Comparison of ENCODE assay signal across 1 cellular context in genomic region chr7:66654275-66655112, GRCh38.
TF ChIP-seq lines count a peak whose summit lies in the region.

No MANE protein-coding gene starts in this region.

TF ChIP-seq in HepG2, 621 proteins besides CTCF, POLR2A, EP300 and RAD21 (continued from another document and continues in another):
- TF ChIP-seq, protein P1, sequence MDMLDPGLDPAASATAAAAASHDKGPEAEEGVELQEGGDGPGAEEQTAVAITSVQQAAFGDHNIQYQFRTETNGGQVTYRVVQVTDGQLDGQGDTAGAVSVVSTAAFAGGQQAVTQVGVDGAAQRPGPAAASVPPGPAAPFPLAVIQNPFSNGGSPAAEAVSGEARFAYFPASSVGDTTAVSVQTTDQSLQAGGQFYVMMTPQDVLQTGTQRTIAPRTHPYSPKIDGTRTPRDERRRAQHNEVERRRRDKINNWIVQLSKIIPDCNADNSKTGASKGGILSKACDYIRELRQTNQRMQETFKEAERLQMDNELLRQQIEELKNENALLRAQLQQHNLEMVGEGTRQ (IDR thresholded peaks at IDR 0.05; ENCODE audit: low read depth, low read length), result no peak; the same call in 1 of the 2 replicates
- TF ChIP-seq, protein P1 (CRISPR knock-in tag; IDR thresholded peaks at IDR 0.05; ENCODE audit: borderline replicate concordance), result peak; percentile 81
- TF ChIP-seq, protein P2, sequence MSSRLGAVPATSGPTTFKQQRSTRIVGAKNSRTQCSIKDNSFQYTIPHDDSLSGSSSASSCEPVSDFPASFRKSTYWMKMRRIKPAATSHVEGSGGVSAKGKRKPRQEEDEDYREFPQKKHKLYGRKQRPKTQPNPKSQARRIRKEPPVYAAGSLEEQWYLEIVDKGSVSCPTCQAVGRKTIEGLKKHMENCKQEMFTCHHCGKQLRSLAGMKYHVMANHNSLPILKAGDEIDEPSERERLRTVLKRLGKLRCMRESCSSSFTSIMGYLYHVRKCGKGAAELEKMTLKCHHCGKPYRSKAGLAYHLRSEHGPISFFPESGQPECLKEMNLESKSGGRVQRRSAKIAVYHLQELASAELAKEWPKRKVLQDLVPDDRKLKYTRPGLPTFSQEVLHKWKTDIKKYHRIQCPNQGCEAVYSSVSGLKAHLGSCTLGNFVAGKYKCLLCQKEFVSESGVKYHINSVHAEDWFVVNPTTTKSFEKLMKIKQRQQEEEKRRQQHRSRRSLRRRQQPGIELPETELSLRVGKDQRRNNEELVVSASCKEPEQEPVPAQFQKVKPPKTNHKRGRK (CRISPR knock-in tag; IDR thresholded peaks at IDR 0.05), result no peak
- TF ChIP-seq SMARCC2 (IDR thresholded peaks at IDR 0.05) (no peak), JUN (CRISPR knock-in tag; IDR thresholded peaks at IDR 0.05) (peak; percentile 49; the same call in 1 of the 2 replicates), MXD3 (CRISPR knock-in tag; IDR thresholded peaks at IDR 0.05) (peak; percentile 82), ZNF24 (IDR thresholded peaks at IDR 0.05) (no peak), THYN1 (CRISPR knock-in tag; IDR thresholded peaks at IDR 0.05; ENCODE audit: borderline replicate concordance, low read depth) (no peak), CAMTA2 (CRISPR knock-in tag; IDR thresholded peaks at IDR 0.05; ENCODE audit: borderline replicate concordance) (0 out of 2 replicates have a peak, but pooled peaks have one; percentile 10), BRF2 (CRISPR knock-in tag; IDR thresholded peaks at IDR 0.05) (peak; percentile 61), MTA1 (CRISPR knock-in tag; IDR thresholded peaks at IDR 0.05; ENCODE audit: borderline replicate concordance) (peak; percentile 82; the same call in 1 of the 2 replicates), TARDBP (CRISPR knock-in tag; IDR thresholded peaks at IDR 0.05) (peak; percentile 89), KDM1A (CRISPR knock-in tag; IDR thresholded peaks at IDR 0.05) (no peak), ZBED4 (CRISPR knock-in tag; IDR thresholded peaks at IDR 0.05; ENCODE audit: borderline replicate concordance) (peak; percentile 20; the same call in 1 of the 2 replicates), TOE1 (CRISPR knock-in tag; IDR thresholded peaks at IDR 0.05) (peak; percentile 87), MYC (CRISPR knock-in tag; IDR thresholded peaks at IDR 0.05; ENCODE audit: borderline replicate concordance) (peak; percentile 93), ZNF30 (CRISPR knock-in tag; IDR thresholded peaks at IDR 0.05) (0 out of 2 replicates have a peak, but pooled peaks have one; percentile 41), ZNF672 (CRISPR knock-in tag; IDR thresholded peaks at IDR 0.05) (no peak), ZBTB46 (CRISPR knock-in tag; IDR thresholded peaks at IDR 0.05; ENCODE audit: borderline replicate concordance) (no peak), ZUFSP (CRISPR knock-in tag; IDR thresholded peaks at IDR 0.05; ENCODE audit: borderline replicate concordance) (no peak), STAG1 (CRISPR knock-in tag; IDR thresholded peaks at IDR 0.05) (no peak; the same call in none of the 2 replicates), ZNF574 (CRISPR knock-in tag; IDR thresholded peaks at IDR 0.05) (peak; percentile 93), ZNF510 (CRISPR knock-in tag; IDR thresholded peaks at IDR 0.05; ENCODE audit: low read depth) (no peak), ZNF367 (CRISPR knock-in tag; IDR thresholded peaks at IDR 0.05; ENCODE audit: borderline replicate concordance) (no peak), ZNF670 (CRISPR knock-in tag; IDR thresholded peaks at IDR 0.05; ENCODE audit: borderline replicate concordance) (peak; percentile 97), XRCC5 (optimal IDR thresholded peaks at IDR 0.05; ENCODE audit: low read length) (no peak), ZNF468 (CRISPR knock-in tag; IDR thresholded peaks at IDR 0.05) (no peak), MBNL3 (CRISPR knock-in tag; conservative IDR thresholded peaks at IDR 0.05) (no peak), ZNF788 (CRISPR knock-in tag; IDR thresholded peaks at IDR 0.05; ENCODE audit: borderline replicate concordance) (peak; percentile 92), ZNF605 (CRISPR knock-in tag; IDR thresholded peaks at IDR 0.05) (peak; percentile 88), ZNF543 (CRISPR knock-in tag; IDR thresholded peaks at IDR 0.05) (peak; percentile 68; the same call in 1 of the 2 replicates), ZBTB1 (CRISPR knock-in tag; IDR thresholded peaks at IDR 0.05; ENCODE audit: borderline replicate concordance) (no peak; the same call in 1 of the 2 replicates), THAP7 (CRISPR knock-in tag; IDR thresholded peaks at IDR 0.05) (no peak), ZNF7 (CRISPR knock-in tag; IDR thresholded peaks at IDR 0.05) (no peak), ZBTB3 (CRISPR knock-in tag; IDR thresholded peaks at IDR 0.05; ENCODE audit: borderline replicate concordance, low read depth) (0 out of 2 replicates have a peak, but pooled peaks have one; percentile 59), MZF1 (CRISPR knock-in tag; IDR thresholded peaks at IDR 0.05; ENCODE audit: borderline replicate concordance) (peak; percentile 90; the same call in 1 of the 2 replicates), PAWR (CRISPR knock-in tag; IDR thresholded peaks at IDR 0.05; ENCODE audit: borderline replicate concordance) (no peak), KAT2B (IDR thresholded peaks at IDR 0.05; ENCODE audit: borderline replicate concordance, low read depth, low read length) (no peak)
- TF ChIP-seq, protein P3, sequence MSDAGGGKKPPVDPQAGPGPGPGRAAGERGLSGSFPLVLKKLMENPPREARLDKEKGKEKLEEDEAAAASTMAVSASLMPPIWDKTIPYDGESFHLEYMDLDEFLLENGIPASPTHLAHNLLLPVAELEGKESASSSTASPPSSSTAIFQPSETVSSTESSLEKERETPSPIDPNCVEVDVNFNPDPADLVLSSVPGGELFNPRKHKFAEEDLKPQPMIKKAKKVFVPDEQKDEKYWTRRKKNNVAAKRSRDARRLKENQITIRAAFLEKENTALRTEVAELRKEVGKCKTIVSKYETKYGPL (CRISPR knock-in tag; IDR thresholded peaks at IDR 0.05), result no peak
- TF ChIP-seq, protein P4, sequence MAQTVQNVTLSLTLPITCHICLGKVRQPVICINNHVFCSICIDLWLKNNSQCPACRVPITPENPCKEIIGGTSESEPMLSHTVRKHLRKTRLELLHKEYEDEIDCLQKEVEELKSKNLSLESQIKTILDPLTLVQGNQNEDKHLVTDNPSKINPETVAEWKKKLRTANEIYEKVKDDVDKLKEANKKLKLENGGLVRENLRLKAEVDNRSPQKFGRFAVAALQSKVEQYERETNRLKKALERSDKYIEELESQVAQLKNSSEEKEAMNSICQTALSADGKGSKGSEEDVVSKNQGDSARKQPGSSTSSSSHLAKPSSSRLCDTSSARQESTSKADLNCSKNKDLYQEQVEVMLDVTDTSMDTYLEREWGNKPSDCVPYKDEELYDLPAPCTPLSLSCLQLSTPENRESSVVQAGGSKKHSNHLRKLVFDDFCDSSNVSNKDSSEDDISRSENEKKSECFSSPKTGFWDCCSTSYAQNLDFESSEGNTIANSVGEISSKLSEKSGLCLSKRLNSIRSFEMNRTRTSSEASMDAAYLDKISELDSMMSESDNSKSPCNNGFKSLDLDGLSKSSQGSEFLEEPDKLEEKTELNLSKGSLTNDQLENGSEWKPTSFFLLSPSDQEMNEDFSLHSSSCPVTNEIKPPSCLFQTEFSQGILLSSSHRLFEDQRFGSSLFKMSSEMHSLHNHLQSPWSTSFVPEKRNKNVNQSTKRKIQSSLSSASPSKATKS (CRISPR knock-in tag; IDR thresholded peaks at IDR 0.05), result peak; percentile 74; the same call in 1 of the 2 replicates
